Comparison of ENCODE assay signal across 10 cellular contexts in genomic region chr1:161019116-161019660, GRCh38. TPM values are rescaled to one million over a fixed set of nuclear protein-coding genes. Genes with fewer than 3 reads are reported as not detected.
DNase-seq lines count a peak whose midpoint lies in the region; ATAC-seq, FAIRE-seq and TF ChIP-seq lines count a peak whose summit lies in the region.
"Not testable (repeated sequence)": the region's sequence is repeated elsewhere in the genome, so short reads cannot be mapped to it uniquely, and the experiment has no call there.
"Had no signal": no experiment of that assay in that cellular context is flagged by ENCODE, and none has a peak within 500 bp of the region (broad histone marks: within the 10 kb centered on the region; RNA-seq: fewer than 3 reads in every experiment).

No MANE protein-coding gene starts in this region.

- TF ChIP-seq CTCF in HL-60 (IDR thresholded peaks at IDR 0.05; ENCODE audit: insufficient read depth, low read length); PC-9 (conservative IDR thresholded peaks at IDR 0.05): not testable (repeated sequence)

- not testable (repeated sequence) for H2AFZ ChIP-seq in PC-9

- CTCF ChIA-PET in PC-9 (lab: Charles Lee) = interaction anchor here (0.6 kb wide), 1 partner anchor 71 kb away, joined by 3 read pairs; no protein-coding TSS in a partner anchor

- peak overlapping the region; percentile 76 for H3K4me3 ChIP-seq in BLaER1
- not testable (repeated sequence) for H3K4me3 ChIP-seq in HL-60 (replicated peaks; ENCODE audit: insufficient read depth, low read length)
- H3K4me3 ChIP-seq in PC-9 = peak overlapping the region; percentile 93; the same call in 1 of the 2 replicates
- peak overlapping the region; percentile 98 for H3K4me3 ChIP-seq in iPS-11a (ENCODE audit: low read depth, low read length)
- H3K4me3 ChIP-seq in muscle layer of duodenum (ENCODE audit: low read depth in 1 of 2, low read length in 2 of 2) = peak overlapping the region in 1 of 2 donors; percentile 73
- peak overlapping the region in 1 of 2 donors; percentile 63 for H3K4me3 ChIP-seq in small intestine (ENCODE audit: low read depth in 1 of 2, low read length in 2 of 2)

- peak in 1 of 2 experiments; percentile 46 for DNase-seq in HL-60 (ENCODE audit: low read depth in 1 of 2, low spot score in 1 of 2)
- not testable (repeated sequence) for DNase-seq in PC-9; effector memory CD8-positive, alpha-beta T cell; small intestine

- peaks cover 57% of the 10 kb centered on the region for H3F3A ChIP-seq in PC-9 (ENCODE audit: insufficient read depth, low read depth)

- H3K9me3 Mint-ChIP-seq in activated T-helper 17 cell treated with anti-CD3 and anti-CD28 coated beads, Interleukin-2, amount 50 U/mL, for 72 hours; effector memory CD8-positive, alpha-beta T cell: not testable (repeated sequence)

- intact Hi-C loops in PC-9 (cut with micrococcal nuclease; ENCODE audit: unreplicated experiment) = not testable (repeated sequence)

- H3K4me1 Mint-ChIP-seq in activated T-helper 17 cell treated with anti-CD3 and anti-CD28 coated beads, Interleukin-2, amount 50 U/mL, for 72 hours = peaks cover 25% of the 10 kb centered on the region
- H3K4me1 Mint-ChIP-seq in effector memory CD8-positive, alpha-beta T cell (ENCODE audit: low read depth in 2 of 2) = peaks cover 21 to 28% of the 10 kb centered on the region in 2 donors

- H3K4me3 Mint-ChIP-seq in activated T-helper 17 cell treated with anti-CD3 and anti-CD28 coated beads, Interleukin-2, amount 50 U/mL, for 72 hours = peak overlapping the region; percentile 95
- peak overlapping the region; percentile 86 to 90 for H3K4me3 Mint-ChIP-seq in effector memory CD8-positive, alpha-beta T cell

- H3K27ac Mint-ChIP-seq in activated T-helper 17 cell treated with anti-CD3 and anti-CD28 coated beads, Interleukin-2, amount 50 U/mL, for 72 hours = peak overlapping the region; percentile 92
- peak overlapping the region in 1 of 2 donors; percentile 86 for H3K27ac Mint-ChIP-seq in effector memory CD8-positive, alpha-beta T cell

- not testable (repeated sequence) for FAIRE-seq in small intestine (lab: Jason Lieb, UNC)

- peaks cover 43% of the 10 kb centered on the region for H3K36me3 Mint-ChIP-seq in activated T-helper 17 cell treated with anti-CD3 and anti-CD28 coated beads, Interleukin-2, amount 50 U/mL, for 72 hours (ENCODE audit: low read depth)
- not testable (repeated sequence) for H3K36me3 Mint-ChIP-seq in effector memory CD8-positive, alpha-beta T cell (ENCODE audit: insufficient read depth)

- not testable (repeated sequence) for BruUV-seq in PC-9 (replicated peaks; lab: Mats Ljungman, UMichigan)

- not testable (repeated sequence) for H3K9me3 ChIP-seq in BLaER1; PC-9 (ENCODE audit: insufficient read depth, low read depth); muscle layer of duodenum (ENCODE audit: control insufficient read depth in 1 of 2, low read length in 2 of 2); small intestine (ENCODE audit: control insufficient read depth, low read depth)

- H3K36me3 ChIP-seq in BLaER1; PC-9 (ENCODE audit: low read depth); muscle layer of duodenum (ENCODE audit: control insufficient read depth in 1 of 2, insufficient read depth in 2 of 2, low read length in 2 of 2); small intestine (ENCODE audit: control insufficient read depth in 2 of 2, insufficient read depth in 2 of 2, low read length in 2 of 2): not testable (repeated sequence)

- H3K79me2 ChIP-seq in PC-9 (ENCODE audit: low read depth) = peaks cover 64% of the 10 kb centered on the region

- POLR2A ChIA-PET in PC-9 (lab: Charles Lee; ENCODE audit: unreplicated experiment) = not testable (repeated sequence)

- not testable (repeated sequence) for H3K27me3 ChIP-seq in BLaER1; HL-60 (ENCODE audit: insufficient read depth, poor library complexity, severe bottlenecking); PC-9 (ENCODE audit: insufficient read depth, low read depth); muscle layer of duodenum (ENCODE audit: low read depth, low read length); small intestine (ENCODE audit: control insufficient read depth in 2 of 2, insufficient read depth in 2 of 2, low read length in 2 of 2)

- not testable (repeated sequence) for H3K9ac ChIP-seq in BLaER1

- not testable (repeated sequence) for H3K27me3 Mint-ChIP-seq in activated T-helper 17 cell treated with anti-CD3 and anti-CD28 coated beads, Interleukin-2, amount 50 U/mL, for 72 hours; effector memory CD8-positive, alpha-beta T cell

- H3K4me2 ChIP-seq in BLaER1 (peak overlapping the region; percentile 81), PC-9 (peak overlapping the region; percentile 93)

- WGBS in small intestine, 3 donors = 68 to 79% (median 75%) methylated on average over 15 of the region's 15 CpGs

- H3K27ac ChIP-seq in BLaER1, PC-9: not testable (repeated sequence)
- H3K27ac ChIP-seq in HL-60 (replicated peaks) (peak overlapping the region; percentile 49), muscle layer of duodenum (ENCODE audit: low read length) (peak overlapping the region; percentile 87), small intestine (ENCODE audit: low read depth in 1 of 2, low read length in 1 of 2) (peak overlapping the region; percentile 46 to 87)

- H3K9me2 ChIP-seq in PC-9 (ENCODE audit: insufficient read depth) = not testable (repeated sequence)

- H4K20me1 ChIP-seq in BLaER1 (peaks cover 12% of the 10 kb centered on the region; the same call in 1 of the 2 replicates), PC-9 (ENCODE audit: insufficient read depth) (peaks cover 28% of the 10 kb centered on the region)

- H3K4me1 ChIP-seq in BLaER1 (peaks cover 44% of the 10 kb centered on the region), PC-9 (replicated peaks; ENCODE audit: insufficient read depth) (peaks cover 71% of the 10 kb centered on the region), muscle layer of duodenum (ENCODE audit: control insufficient read depth in 1 of 2, insufficient read depth in 2 of 2, low read length in 2 of 2) (peaks cover 10 to 13% of the 10 kb centered on the region in 2 donors)
- H3K4me1 ChIP-seq in small intestine (ENCODE audit: control insufficient read depth in 2 of 2, insufficient read depth in 1 of 2, low read depth in 1 of 2, low read length in 1 of 2) = not testable (repeated sequence)

- ATAC-seq in activated T-helper 17 cell treated with anti-CD3 and anti-CD28 coated beads, Interleukin-2, amount 50 U/mL, for 72 hours (replicated peaks); effector memory CD8-positive, alpha-beta T cell (replicated peaks): not testable (repeated sequence)

RNA-seq across cellular contexts. Expression of gene F11R, which starts 1.8 kb away (rescaled TPM):
- 99.9 and 117 TPM in 2 replicates for total RNA-seq in PC-9 (2021)
- total RNA-seq in activated T-helper 17 cell treated with anti-CD3 and anti-CD28 coated beads, Interleukin-2, amount 50 U/mL, for 72 hours = 100 to 1,000 TPM in 1 of 2 donors, 10 to 100 TPM in 1; 13.0 to 110 TPM
- polyA plus RNA-seq in small intestine = 10 to 100 TPM; 30.2 to 74.6 (median 36.7) TPM

RNA-seq across cellular contexts. Expression of gene TSTD1, which starts 19.6 kb away (rescaled TPM):
- total RNA-seq in PC-9 (2021) = 51.4 and 70.8 TPM in 2 replicates
- total RNA-seq in activated T-helper 17 cell treated with anti-CD3 and anti-CD28 coated beads, Interleukin-2, amount 50 U/mL, for 72 hours = 100 to 1,000 TPM in 1 of 2 donors, 10 to 100 TPM in 1; 38.7 to 119 TPM
- polyA plus RNA-seq in small intestine = 100 to 1,000 TPM in 2 of 3 donors, 10 to 100 TPM in 1; 65.8 to 185 (median 115) TPM
- total RNA-seq: HT1080 had no signal

RNA-seq across cellular contexts. Expression of gene USF1, which starts 26.6 kb away (rescaled TPM):
- 34.8 and 43.2 TPM in 2 replicates for total RNA-seq in PC-9 (2021)
- total RNA-seq in activated T-helper 17 cell treated with anti-CD3 and anti-CD28 coated beads, Interleukin-2, amount 50 U/mL, for 72 hours = 10 to 100 TPM; 51.6 to 66.9 TPM
- polyA plus RNA-seq in small intestine = 100 to 1,000 TPM in 2 of 3 donors, 10 to 100 TPM in 1; 60.1 to 123 (median 109) TPM

RNA-seq across cellular contexts. Expression of gene ARHGAP30, which starts 50.5 kb away (rescaled TPM):
- 0.46 and 0.65 TPM in 2 replicates for total RNA-seq in PC-9 (2021)
- 100 to 1,000 TPM; 180 to 207 TPM for total RNA-seq in activated T-helper 17 cell treated with anti-CD3 and anti-CD28 coated beads, Interleukin-2, amount 50 U/mL, for 72 hours
- polyA plus RNA-seq in small intestine = 1 to 10 TPM; 2.2 to 5.8 (median 5.4) TPM
- total RNA-seq: RPMI7951 had no signal
